Comparison of ENCODE assay signal across 1 cellular context in genomic region chr11:65117206-65118096, GRCh38.
TF ChIP-seq lines count a peak whose summit lies in the region.

Gene ZNHIT2, minus strand, starts transcription at chr11:65117701. Its CDS starts 48 bp downstream, at chr11:65117653.

TF ChIP-seq in K562, 482 proteins besides CTCF, POLR2A, EP300 and RAD21 (continued from another document and continues in another):
- TF ChIP-seq FOXP4 (CRISPR knock-in tag; IDR thresholded peaks at IDR 0.05; ENCODE audit: borderline replicate concordance) (no peak; the same call in 1 of the 2 replicates), SRSF3 (IDR thresholded peaks at IDR 0.05; ENCODE audit: insufficient read depth, low read length) (no peak), SPI1 (IDR thresholded peaks at IDR 0.05; ENCODE audit: borderline replicate concordance, low read depth, low read length) (no peak), CHD1 (IDR thresholded peaks at IDR 0.05; ENCODE audit: low read length) (peak; percentile 99), ZNF280A (IDR thresholded peaks at IDR 0.05; ENCODE audit: low read depth, partially characterized antibody) (no peak), ZNF57 (CRISPR knock-in tag; IDR thresholded peaks at IDR 0.05) (no peak), MEF2A (IDR thresholded peaks at IDR 0.05; ENCODE audit: control insufficient read depth, low read depth, low read length) (peak; percentile 44; the same call in 1 of the 2 replicates), TEAD2 (tag; IDR thresholded peaks at IDR 0.05) (no peak), ZNF583 (CRISPR knock-in tag; IDR thresholded peaks at IDR 0.05) (no peak), USF1 (CRISPR knock-in tag; IDR thresholded peaks at IDR 0.05) (no peak), ZNF79 (CRISPR knock-in tag; IDR thresholded peaks at IDR 0.05; ENCODE audit: low read depth) (no peak), MYNN (IDR thresholded peaks at IDR 0.05) (peak; percentile 84), MYNN (CRISPR knock-in tag; IDR thresholded peaks at IDR 0.05) (no peak), CREBBP (IDR thresholded peaks at IDR 0.05; ENCODE audit: low read depth, low read length) (no peak), ZNF280B (CRISPR knock-in tag; IDR thresholded peaks at IDR 0.05) (no peak), HIVEP1 (CRISPR knock-in tag; IDR thresholded peaks at IDR 0.05) (no peak), NR4A1 (CRISPR knock-in tag; IDR thresholded peaks at IDR 0.05) (peak; percentile 61; the same call in 1 of the 2 replicates), NR4A1 (tag; IDR thresholded peaks at IDR 0.05) (0 out of 2 replicates have a peak, but pooled peaks have one; percentile 37), STAT5B (CRISPR knock-in tag; IDR thresholded peaks at IDR 0.05) (no peak), ZNF253 (CRISPR knock-in tag; conservative IDR thresholded peaks at IDR 0.05) (no peak), IFI16 (CRISPR knock-in tag; IDR thresholded peaks at IDR 0.05) (no peak), ZNF766 (CRISPR knock-in tag; conservative IDR thresholded peaks at IDR 0.05) (no peak), ESRRA (IDR thresholded peaks at IDR 0.05; ENCODE audit: borderline replicate concordance, low read depth) (peak; percentile 50; the same call in 1 of the 2 replicates), BCL6 (CRISPR knock-in tag; IDR thresholded peaks at IDR 0.05) (no peak), ZFP91 (CRISPR knock-in tag; IDR thresholded peaks at IDR 0.05) (no peak), ZNF436 (CRISPR knock-in tag; IDR thresholded peaks at IDR 0.05) (no peak), TAF1 (IDR thresholded peaks at IDR 0.05; ENCODE audit: control insufficient read depth, extremely low read depth, insufficient read depth, low read length, severe bottlenecking) (peak; percentile 54), ERF (CRISPR knock-in tag; IDR thresholded peaks at IDR 0.05) (no peak), BRD9 (IDR thresholded peaks at IDR 0.05; ENCODE audit: low read depth, partially characterized antibody) (no peak), GATA2 (CRISPR knock-in tag; IDR thresholded peaks at IDR 0.05) (no peak), ZNF174 (CRISPR knock-in tag; IDR thresholded peaks at IDR 0.05) (no peak), ZNF830 (CRISPR knock-in tag; IDR thresholded peaks at IDR 0.05) (peak; percentile 85; the same call in 1 of the 2 replicates), BCLAF1 (IDR thresholded peaks at IDR 0.05; ENCODE audit: borderline replicate concordance in 1 of 2, control insufficient read depth in 1 of 2, low read depth in 2 of 2, low read length in 1 of 2) (0 out of 4 replicates have a peak, but pooled peaks of 1 of the 2 experiments have one; percentile 48), HNRNPH1 (optimal IDR thresholded peaks at IDR 0.05; ENCODE audit: low read depth, low read length) (no peak), ZNF347 (CRISPR knock-in tag; IDR thresholded peaks at IDR 0.05; ENCODE audit: low read depth) (no peak), ZBTB34 (CRISPR knock-in tag; IDR thresholded peaks at IDR 0.05) (no peak), RBM14 (IDR thresholded peaks at IDR 0.05; ENCODE audit: borderline replicate concordance, insufficient read depth, low read depth, low read length) (no peak), CREB5 (CRISPR knock-in tag; IDR thresholded peaks at IDR 0.05) (no peak), SMARCE1 (IDR thresholded peaks at IDR 0.05) (no peak), RERE (CRISPR knock-in tag; IDR thresholded peaks at IDR 0.05; ENCODE audit: borderline replicate concordance) (no peak)
